Comparison of ENCODE assay signal across 11 cellular contexts in genomic region chr6:109269057-109269456, GRCh38.
"Had no signal": no experiment of that assay in that cellular context is flagged by ENCODE, and none has a peak within 500 bp of the region (broad histone marks: within the 10 kb centered on the region; RNA-seq: fewer than 3 reads in every experiment).

No MANE protein-coding gene starts in this region.

- H3K27ac ChIP-seq: GM23248 had no signal

- H3K4me1 ChIP-seq: HAP-1 had no signal

- DNase-seq: GM23248, GOT3, H7, H9, HCEC 1CT, HFFc6 had no signal

- H2AFZ ChIP-seq: GM23248, GM23338 had no signal

- H3K36me3 ChIP-seq: HAP-1 had no signal

- H3K27ac Mint-ChIP-seq: GM23338, H9, HFFc6 had no signal

- H3K9ac ChIP-seq: GM23248 had no signal

- H3K9me3 ChIP-seq: HAP-1 had no signal

- ATAC-seq: GM23338, HCT116 had no signal

- FAIRE-seq: H1, H54 had no signal

- H3K4me3 Mint-ChIP-seq: GM23338, H9, HFFc6 had no signal

- H3K4me3 ChIP-seq: GM23248, GM23338, HAP-1 had no signal

- H3K4me2 ChIP-seq: GM23338 had no signal
